Comparison of ENCODE assay signal across 14 cellular contexts in the genomic region with DNA sequence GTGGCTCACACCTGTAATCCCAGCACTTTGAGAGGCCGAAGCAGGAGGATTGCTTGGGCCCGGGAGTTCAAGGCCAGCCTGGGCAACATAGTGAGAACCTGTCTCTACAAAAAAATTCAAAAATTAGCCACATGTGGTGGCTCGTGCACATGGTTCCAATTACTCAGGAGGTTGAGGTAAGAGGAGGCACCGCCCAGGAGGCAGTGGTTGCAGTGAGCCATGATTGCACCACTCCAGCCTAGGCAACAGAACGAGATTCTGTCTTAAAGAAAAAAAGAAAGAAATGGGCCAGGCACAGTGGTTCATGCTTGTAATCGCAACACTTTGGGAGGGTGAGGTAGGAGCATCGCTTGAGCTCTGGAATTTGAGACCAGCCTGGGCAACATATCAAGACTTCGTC. TPM values are rescaled to one million over a fixed set of nuclear protein-coding genes. Genes with fewer than 3 reads are reported as not detected.
DNase-seq lines count a peak whose midpoint lies in the region; ATAC-seq, FAIRE-seq and TF ChIP-seq lines count a peak whose summit lies in the region.
"Had no signal": no experiment of that assay in that cellular context is flagged by ENCODE, and none has a peak within 500 bp of the region (broad histone marks: within the 10 kb centered on the region; RNA-seq: fewer than 3 reads in every experiment).

No MANE protein-coding gene starts in this region.

- no peaks in the 10 kb centered on the region for H3K36me3 ChIP-seq in ACC112 (ENCODE audit: insufficient read depth, low read length)
- H3K36me3 ChIP-seq in bronchial epithelial cell (ENCODE audit: control insufficient read depth, insufficient read depth, low read length) = no peaks in the 10 kb centered on the region
- H3K36me3 ChIP-seq in naive thymus-derived CD4-positive, alpha-beta T cell (ENCODE audit: control insufficient read depth in 2 of 3, insufficient read depth in 3 of 3, low read length in 3 of 3) = no peaks in the 10 kb centered on the region

- H3K4me3 Mint-ChIP-seq in naive thymus-derived CD4-positive, alpha-beta T cell = peak overlapping the region in 5 of 10 donors; percentile 13 to 51 (median 16)
- H3K4me3 Mint-ChIP-seq: CD8-positive, alpha-beta memory T cell had no signal

- POLR2A ChIA-PET in naive thymus-derived CD4-positive, alpha-beta T cell (lab: Charles Lee) = no interaction called here

- in situ Hi-C loops in KBM-7 (cut with MboI; ENCODE audit: low pct_unique_long_range_greater_than_20kb, low sequenced_read_pairs) = no loop called here

- H3K9me3 Mint-ChIP-seq in naive thymus-derived CD4-positive, alpha-beta T cell = peaks cover 0 to 6% (median 0%) of the 10 kb centered on the region in 11 donors
- H3K9me3 Mint-ChIP-seq: CD8-positive, alpha-beta memory T cell had no signal

- H3K27me3 Mint-ChIP-seq in naive thymus-derived CD4-positive, alpha-beta T cell = peaks cover 0 to 12% (median 0%) of the 10 kb centered on the region in 5 donors
- H3K27me3 Mint-ChIP-seq: CD8-positive, alpha-beta memory T cell had no signal

- intact Hi-C loops in naive thymus-derived CD4-positive, alpha-beta T cell (cut with micrococcal nuclease) = loop anchor here in 1 of 2 donors (10.0 kb wide), 1 partner anchor 58 kb away; no protein-coding TSS in a partner anchor

- CTCF ChIA-PET in naive thymus-derived CD4-positive, alpha-beta T cell (lab: Charles Lee) = no interaction called here

- H3K4me1 Mint-ChIP-seq in naive thymus-derived CD4-positive, alpha-beta T cell = peaks cover 33 to 41% (median 38%) of the 10 kb centered on the region in 7 donors

- H2AFZ ChIP-seq in ACC112 (ENCODE audit: low read length, unreplicated experiment) = peak overlapping the region; percentile 29

- TF ChIP-seq CTCF in bronchial epithelial cell (IDR thresholded peaks at IDR 0.05; ENCODE audit: insufficient read depth, low read length, severe bottlenecking) = no peak

- H3K79me2 ChIP-seq in ACC112 (ENCODE audit: control insufficient read depth, insufficient read depth, low read length, unreplicated experiment) = no peaks in the 10 kb centered on the region

- FAIRE-seq in bronchial epithelial cell (lab: Jason Lieb, UNC) = no peak

- H3K4me3 ChIP-seq in ACC112 (ENCODE audit: low read depth, low read length) = no peak overlapping the region
- no peak overlapping the region for H3K4me3 ChIP-seq in bronchial epithelial cell (ENCODE audit: low read depth, low read length)
- no peak overlapping the region for H3K4me3 ChIP-seq in naive thymus-derived CD4-positive, alpha-beta T cell (ENCODE audit: low read length)

- peak overlapping the region in 8 of 9 donors; percentile 31 to 92 (median 57) for H3K27ac Mint-ChIP-seq in naive thymus-derived CD4-positive, alpha-beta T cell
- H3K27ac Mint-ChIP-seq: CD8-positive, alpha-beta memory T cell had no signal

- H3K27ac ChIP-seq in ACC112 (ENCODE audit: low read depth, low read length) = no peak overlapping the region
- H3K27ac ChIP-seq in naive thymus-derived CD4-positive, alpha-beta T cell (ENCODE audit: low read depth, low read length) = no peak overlapping the region

- no peaks in the 10 kb centered on the region for H3K9me3 ChIP-seq in naive thymus-derived CD4-positive, alpha-beta T cell (ENCODE audit: control insufficient read depth in 2 of 3, low read length in 3 of 3)

- H3K27me3 ChIP-seq in ACC112 (ENCODE audit: insufficient read depth, low read length) (no peaks in the 10 kb centered on the region), bronchial epithelial cell (ENCODE audit: control insufficient read depth, insufficient read depth, low read length) (no peaks in the 10 kb centered on the region)
- no peaks in the 10 kb centered on the region for H3K27me3 ChIP-seq in naive thymus-derived CD4-positive, alpha-beta T cell (ENCODE audit: control insufficient read depth in 2 of 2, insufficient read depth in 2 of 2, low read length in 2 of 2)

- peak; percentile 44 for ATAC-seq in naive thymus-derived CD4-positive, alpha-beta T cell
- no peak for ATAC-seq in HG03097 (IDR thresholded peaks at IDR 0.05; ENCODE audit: low FRiP score, unreplicated experiment)

- DNase-seq in KBM-7 = peak; percentile 22
- DNase-seq in bronchial epithelial cell (ENCODE audit: low read depth) = peak; percentile 43
- DNase-seq in naive thymus-derived CD4-positive, alpha-beta T cell = no peak
- DNase-seq in AG08395 (ENCODE audit: low spot score) = no peak
- DNase-seq in D341Med (ENCODE audit: low spot score) = no peak
- no peak for DNase-seq in GM03348 (ENCODE audit: low spot score)
- DNase-seq: activated CD8-positive, alpha-beta memory T cell treated with anti-CD3 and anti-CD28 coated beads for 24 hours; CD8-positive, alpha-beta memory T cell; NCI-H2029; RPMI8226 had no signal

- peaks cover 0 to 7% (median 0%) of the 10 kb centered on the region in 5 donors for H3K36me3 Mint-ChIP-seq in naive thymus-derived CD4-positive, alpha-beta T cell
- H3K36me3 Mint-ChIP-seq: CD8-positive, alpha-beta memory T cell had no signal

- no peaks in the 10 kb centered on the region for H3K4me1 ChIP-seq in ACC112 (ENCODE audit: control insufficient read depth, insufficient read depth, low read length, unreplicated experiment)
- peaks cover 9 to 32% of the 10 kb centered on the region in 2 donors for H3K4me1 ChIP-seq in naive thymus-derived CD4-positive, alpha-beta T cell (ENCODE audit: control insufficient read depth in 2 of 2, insufficient read depth in 2 of 2, low read length in 2 of 2)

RNA-seq across cellular contexts. Expression of gene MAP1LC3B2, which starts 33.5 kb away (rescaled TPM):
- 0.79 and 1.8 TPM in 2 replicates for total RNA-seq in bronchial epithelial cell
- total RNA-seq in naive thymus-derived CD4-positive, alpha-beta T cell = 1 to 10 TPM in 3 of 5 experiments, under 1 TPM in 2; 0.48 to 6.6 (median 1.5) TPM
- polyA plus RNA-seq in naive thymus-derived CD4-positive, alpha-beta T cell = 1 to 10 TPM; 4.4 to 5.9 TPM
- total RNA-seq: epithelial cell of proximal tubule, skeletal muscle tissue had no signal

Comparison
In these comparisons a context has a peak if more than half of its experiments do, and no peak if none do; other contexts are left out.
1. DNase-seq: peak in KBM-7 (single experiment) and bronchial epithelial cell (single experiment); none in naive thymus-derived CD4-positive, alpha-beta T cell (0 of 9), AG08395 (single experiment), D341Med (single experiment) and GM03348 (single experiment).